In genomic region chrX:152175892-152176291, GRCh38 we compare ENCODE assay signal across 3 cellular contexts. TPM values are rescaled to one million over a fixed set of nuclear protein-coding genes. Genes with fewer than 3 reads are reported as not detected.
"Had no signal": no experiment of that assay in that cellular context is flagged by ENCODE, and none has a peak within 500 bp of the region (broad histone marks: within the 10 kb centered on the region; RNA-seq: fewer than 3 reads in every experiment).

No MANE protein-coding gene starts in this region.

RNA-seq across cellular contexts. Expression of gene MAGEA10, which starts 37.5 kb away (rescaled TPM):
- total RNA-seq: LHCN-M2, MCF 10A, NCI-H460 had no signal
